Comparison of ENCODE assay signal across 14 cellular contexts in genomic region chr22:25148149-25148691, GRCh38. TPM values are rescaled to one million over a fixed set of nuclear protein-coding genes. Genes with fewer than 3 reads are reported as not detected.
DNase-seq lines count a peak whose midpoint lies in the region; ATAC-seq and TF ChIP-seq lines count a peak whose summit lies in the region.
"Had no signal": no experiment of that assay in that cellular context is flagged by ENCODE, and none has a peak within 500 bp of the region (broad histone marks: within the 10 kb centered on the region; RNA-seq: fewer than 3 reads in every experiment).

No MANE protein-coding gene starts in this region.

- H3K27ac ChIP-seq in esophagus (ENCODE audit: low read depth in 2 of 2, low read length in 1 of 2) (peak overlapping the region; percentile 72 to 73), thyroid gland (peak overlapping the region; percentile 80 to 86 (median 81))
- H3K27ac ChIP-seq: 22Rv1 had no signal

- H3K27me3 ChIP-seq in esophagus (ENCODE audit: control insufficient read depth in 1 of 2, insufficient read depth in 2 of 2, low read length in 2 of 2), result no peaks in the 10 kb centered on the region
- H3K27me3 ChIP-seq in thyroid gland, result no peaks in the 10 kb centered on the region
- H3K27me3 ChIP-seq: MG63 had no signal

- TF ChIP-seq CTCF in thyroid gland (IDR thresholded peaks at IDR 0.05), result peak in 3 of 6 experiments; percentile 5 to 39 (median 6)

- H3K4me3 ChIP-seq in esophagus (ENCODE audit: low read depth in 1 of 2, low read length in 2 of 2) (no peak overlapping the region), thyroid gland (replicated peaks in 1 of 3) (no peak overlapping the region)
- H3K4me3 ChIP-seq: MG63 had no signal

- DNase-seq in DMS 273 (lab: John Stamatoyannopoulos, UW; ENCODE audit: unreplicated experiment), result peak; percentile 12
- DNase-seq in DMS 273 treated with DMSO at 0.1 percent for 48 hours (lab: John Stamatoyannopoulos, UW), result no peak
- DNase-seq in lung microvascular endothelial cell (ENCODE audit: low read depth in 2 of 2), result peak; percentile 38 to 49
- peak; percentile 93 to 94 for DNase-seq in thyroid gland
- no peak for DNase-seq in Ammon's horn (ENCODE audit: low spot score)
- no peak for DNase-seq in effector CD8-positive, alpha-beta T cell (lab: John Stamatoyannopoulos, UW)
- DNase-seq: activated T-cell treated with anti-CD3 and anti-CD28 coated beads, Interleukin-2, amount 50 U/mL, for 24 hours; GOT3; MG63; NCI-H774 had no signal

- H3K9me3 ChIP-seq in esophagus (ENCODE audit: control insufficient read depth in 2 of 2, insufficient read depth in 1 of 2, low read depth in 1 of 2, low read length in 1 of 2) (no peaks in the 10 kb centered on the region), thyroid gland (no peaks in the 10 kb centered on the region)
- H3K9me3 ChIP-seq: MG63 had no signal

- intact Hi-C loops in thyroid gland (cut with DNase I), result no loop called here

- peak in 1 of 2 donors; percentile 38 for TF ChIP-seq POLR2A in thyroid gland (IDR thresholded peaks at IDR 0.05)

- H3K4me1 ChIP-seq in esophagus (ENCODE audit: control insufficient read depth in 2 of 2, insufficient read depth in 2 of 2, low read length in 1 of 2) (peaks cover 0 to 7% of the 10 kb centered on the region in 2 donors), thyroid gland (peaks cover 24 to 46% of the 10 kb centered on the region in 2 donors)

- no peak for ATAC-seq in HG02610 (IDR thresholded peaks at IDR 0.05; ENCODE audit: unreplicated experiment)

- H3K36me3 ChIP-seq in esophagus (ENCODE audit: control insufficient read depth in 2 of 2, insufficient read depth in 2 of 2, low read length in 1 of 2) (peaks cover 0 to 3% of the 10 kb centered on the region in 2 donors), thyroid gland (no peaks in the 10 kb centered on the region)
- H3K36me3 ChIP-seq: MG63 had no signal

- 13 to 17% methylated on average over 4 of the region's 4 CpGs for WGBS in esophagus, 2 donors
- 4 to 7% methylated on average over 3 to 4 of the region's 4 CpGs for WGBS in thyroid gland, 2 donors

RNA-seq across cellular contexts. Expression of gene CRYBB3, which starts 51.4 kb away (rescaled TPM):
- 1 to 10 TPM in 1 of 2 donors, under 1 TPM in 1; 0.33 to 1.1 TPM for polyA plus RNA-seq in esophagus
- total RNA-seq in lung microvascular endothelial cell, result under 0.01 and 0.22 TPM in 2 replicates
- total RNA-seq in thyroid gland, result not detected
- total RNA-seq: Daoy had no signal

Comparison
In these comparisons a context has a peak if more than half of its experiments do, and no peak if none do; other contexts are left out.
1. DNase-seq: peak in DMS 273 (single experiment), lung microvascular endothelial cell (2 of 2) and thyroid gland (2 of 2); none in DMS 273 treated with DMSO at 0.1 percent for 48 hours (single experiment), Ammon's horn (single experiment) and effector CD8-positive, alpha-beta T cell (single experiment).